ENCODE assay signal across 16 cellular contexts in the genomic region with DNA sequence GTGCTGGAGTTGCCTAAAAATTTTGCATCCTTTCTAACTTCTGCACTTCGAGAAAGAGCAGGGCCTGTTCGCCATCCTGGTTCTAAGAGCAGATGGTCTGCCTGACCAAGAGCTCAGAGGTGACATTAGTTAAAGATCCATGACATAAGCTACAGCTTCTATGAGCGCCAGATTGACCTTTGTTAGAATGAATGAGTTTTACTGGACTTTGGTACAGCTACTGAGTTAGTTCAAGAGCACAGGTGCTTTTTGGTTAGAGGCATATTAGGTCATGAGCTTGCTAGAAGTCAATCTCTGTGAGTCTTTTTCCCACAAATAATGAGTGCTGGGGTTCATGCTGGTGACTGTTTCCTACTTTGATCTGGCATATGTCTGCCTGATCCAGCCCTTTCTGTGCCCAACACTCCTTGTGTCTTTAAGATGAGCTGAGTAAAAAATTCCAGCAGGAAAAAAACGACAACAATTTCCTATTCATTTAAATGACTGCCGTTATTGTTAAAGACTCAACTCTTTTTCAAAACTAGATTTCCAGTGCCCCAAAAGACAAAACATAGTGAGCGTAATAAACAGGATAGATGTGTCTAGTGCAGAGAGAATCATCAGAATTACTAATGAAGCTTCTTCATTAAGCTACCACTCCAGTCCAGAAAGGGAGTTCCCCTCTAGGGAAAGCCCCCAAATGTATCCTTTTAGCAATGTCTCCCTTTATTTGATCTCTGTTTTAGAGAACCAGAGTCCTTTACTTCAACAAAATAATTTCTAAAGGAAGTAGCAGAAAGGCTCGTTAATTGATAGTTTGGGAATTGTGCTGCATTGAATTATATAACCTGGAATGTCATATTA.
"Had no signal": no experiment of that assay in that cellular context is flagged by ENCODE, and none has a peak within 500 bp of the region (broad histone marks: within the 10 kb centered on the region; RNA-seq: fewer than 3 reads in every experiment).

No MANE protein-coding gene starts in this region.

- H3K27me3 Mint-ChIP-seq: activated CD4-positive, alpha-beta T cell treated with anti-CD3 and anti-CD28 coated beads, Interleukin-2, amount 10 ng/mL, durations not matched to agents 24 days and 14 days; activated CD8-positive, alpha-beta T cell treated with anti-CD3 and anti-CD28 coated beads for 36 hours; activated naive CD4-positive, alpha-beta T cell treated with anti-CD3 and anti-CD28 coated beads, Interleukin-2, amount 50 U/mL, for 24 hours; central memory CD8-positive, alpha-beta T cell; natural killer cell treated with Interleukin-12 subunit alpha and Interleukin-12 subunit beta and Interleukin-15 and Interleukin-18, amount 100 ng/mL, for 72 hours had no signal

- H3K27ac Mint-ChIP-seq: activated CD4-positive, alpha-beta T cell treated with anti-CD3 and anti-CD28 coated beads, Interleukin-2, amount 10 ng/mL, durations not matched to agents 24 days and 14 days; activated CD8-positive, alpha-beta T cell treated with anti-CD3 and anti-CD28 coated beads for 36 hours; activated naive CD4-positive, alpha-beta T cell treated with anti-CD3 and anti-CD28 coated beads, Interleukin-2, amount 50 U/mL, for 24 hours; natural killer cell treated with Interleukin-12 subunit alpha and Interleukin-12 subunit beta and Interleukin-15 and Interleukin-18, amount 100 ng/mL, for 72 hours had no signal

- DNase-seq: activated CD4-positive, alpha-beta T cell treated with anti-CD3 and anti-CD28 coated beads, Interleukin-2, amount 10 ng/mL, durations not matched to agents 24 days and 14 days; activated CD8-positive, alpha-beta T cell treated with anti-CD3 and anti-CD28 coated beads for 36 hours; activated effector memory CD4-positive, alpha-beta T cell treated with anti-CD3 and anti-CD28 coated beads, Interleukin-2, amount 50 U/mL, for 16 hours; activated T-cell treated with anti-CD3 and anti-CD28 coated beads, Interleukin-2, amount 50 U/mL, for 4 hours; colonic mucosa; gastrocnemius medialis; lower lobe of right lung; sigmoid colon; spleen; stimulated activated naive CD4-positive, alpha-beta T cell; T-helper 1 cell; T1000; thyroid gland had no signal

- ATAC-seq: activated CD8-positive, alpha-beta T cell treated with anti-CD3 and anti-CD28 coated beads for 36 hours; activated T-cell treated with anti-CD3 and anti-CD28 coated beads, Interleukin-2, amount 50 U/mL, for 4 hours; gastrocnemius medialis; lower lobe of right lung had no signal

- H3K9me3 Mint-ChIP-seq: activated CD4-positive, alpha-beta T cell treated with anti-CD3 and anti-CD28 coated beads, Interleukin-2, amount 10 ng/mL, durations not matched to agents 24 days and 14 days; activated CD8-positive, alpha-beta T cell treated with anti-CD3 and anti-CD28 coated beads for 36 hours; activated naive CD4-positive, alpha-beta T cell treated with anti-CD3 and anti-CD28 coated beads, Interleukin-2, amount 50 U/mL, for 24 hours; activated T-cell treated with anti-CD3 and anti-CD28 coated beads, Interleukin-2, amount 50 U/mL, for 4 hours; central memory CD8-positive, alpha-beta T cell had no signal

- H3K36me3 Mint-ChIP-seq: natural killer cell treated with Interleukin-12 subunit alpha and Interleukin-12 subunit beta and Interleukin-15 and Interleukin-18, amount 100 ng/mL, for 72 hours had no signal

- H3K4me3 Mint-ChIP-seq: activated CD4-positive, alpha-beta T cell treated with anti-CD3 and anti-CD28 coated beads, Interleukin-2, amount 10 ng/mL, durations not matched to agents 24 days and 14 days; activated CD8-positive, alpha-beta T cell treated with anti-CD3 and anti-CD28 coated beads for 36 hours; activated T-cell treated with anti-CD3 and anti-CD28 coated beads, Interleukin-2, amount 50 U/mL, for 4 hours; central memory CD8-positive, alpha-beta T cell; natural killer cell treated with Interleukin-12 subunit alpha and Interleukin-12 subunit beta and Interleukin-15 and Interleukin-18, amount 100 ng/mL, for 72 hours had no signal
